Comparison of ENCODE assay signal across 23 cellular contexts in the genomic region with DNA sequence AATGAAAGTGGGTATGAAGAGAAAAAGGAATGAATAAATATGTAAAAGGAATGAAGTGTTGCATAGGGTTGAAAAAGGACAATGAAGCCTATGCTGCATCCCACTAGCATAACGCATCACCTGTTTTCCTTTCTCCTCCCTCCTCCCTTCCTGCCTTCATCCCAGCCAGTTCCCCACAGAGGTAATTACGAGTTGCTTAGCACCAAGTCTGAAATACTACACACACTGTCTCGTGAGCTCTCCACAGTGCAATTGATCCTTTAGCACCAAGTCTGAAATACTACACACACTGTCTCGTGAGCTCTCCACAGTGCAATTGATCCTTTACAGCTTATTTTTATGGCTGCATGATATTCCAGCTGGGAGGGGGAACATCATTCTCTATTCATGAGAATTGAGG.
"Had no signal": no experiment of that assay in that cellular context is flagged by ENCODE, and none has a peak within 500 bp of the region (broad histone marks: within the 10 kb centered on the region; RNA-seq: fewer than 3 reads in every experiment).

No MANE protein-coding gene starts in this region.

- H3K4me3 ChIP-seq: coronary artery, dorsolateral prefrontal cortex, left lung, lower lobe of right lung, spleen, suprapubic skin, tibial artery, upper lobe of right lung had no signal

- H3K36me3 ChIP-seq: brain microvascular endothelial cell, left lung, lower lobe of right lung, suprapubic skin, tibial artery, upper lobe of right lung had no signal

- DNase-seq: activated CD4-positive, alpha-beta T cell treated with anti-CD3 and anti-CD28 coated beads for 36 hours; activated CD4-positive, alpha-beta T cell treated with anti-CD3 and anti-CD28 coated beads, Interleukin-2, amount 50 U/mL, for 48 hours; activated CD4-positive, CD25-positive, alpha-beta regulatory T cell; activated CD8-positive, alpha-beta memory T cell treated with anti-CD3 and anti-CD28 coated beads, Interleukin-2, amount 50 U/mL, for 4 hours; activated effector memory CD4-positive, alpha-beta T cell treated with anti-CD3 and anti-CD28 coated beads, Interleukin-2, amount 50 U/mL, for 16 hours; activated naive CD4-positive, alpha-beta T cell treated with anti-CD3 and anti-CD28 coated beads, Interleukin-2, amount 10 ng/mL, durations not matched to agents 7 days and 5 days; activated naive CD8-positive, alpha-beta T cell treated with anti-CD3 and anti-CD28 coated beads, Interleukin-2, amount 10 ng/mL, durations not matched to agents 7 days and 5 days; activated T-cell treated with anti-CD3 and anti-CD28 coated beads, Interleukin-2, amount 50 U/mL, for 1 hour; brain microvascular endothelial cell; dorsolateral prefrontal cortex; effector memory CD4-positive, alpha-beta T cell; glutamatergic neuron; left lung; lower lobe of right lung; mesenchymal stem cell; natural killer cell; right cardiac atrium; spleen; stimulated activated naive CD4-positive, alpha-beta T cell; tibial artery; upper lobe of right lung had no signal

- ATAC-seq: activated CD4-positive, alpha-beta T cell treated with anti-CD3 and anti-CD28 coated beads for 36 hours; left lung; lower lobe of right lung; natural killer cell; right cardiac atrium; upper lobe of right lung had no signal

- H3K4me1 ChIP-seq: lower lobe of right lung, suprapubic skin, tibial artery, upper lobe of right lung had no signal

- H3K9me3 ChIP-seq: left lung, lower lobe of right lung, spleen, suprapubic skin, tibial artery, upper lobe of right lung had no signal

- H3K27me3 ChIP-seq: brain microvascular endothelial cell, spleen, suprapubic skin, upper lobe of right lung had no signal

- H3K27ac ChIP-seq: brain microvascular endothelial cell, coronary artery, dorsolateral prefrontal cortex, lower lobe of right lung, suprapubic skin, tibial artery, upper lobe of right lung had no signal
